7 cellular contexts compared by ENCODE assay signal in the genomic region with DNA sequence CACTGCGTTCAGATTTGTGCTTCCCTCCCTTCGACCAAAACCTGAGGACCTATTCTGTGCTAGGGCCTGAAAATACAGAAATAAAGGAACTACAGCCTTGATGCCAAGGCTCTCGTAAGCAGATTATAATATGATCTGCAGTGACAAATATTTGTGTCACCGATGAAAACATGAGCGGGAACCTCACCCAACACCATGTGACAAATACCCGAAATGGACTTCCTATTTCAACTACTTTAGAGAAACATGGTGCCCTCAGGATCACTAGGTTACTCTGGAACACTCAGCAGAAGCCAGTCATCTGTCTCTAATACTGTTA. TPM values are rescaled to one million over a fixed set of nuclear protein-coding genes. Genes with fewer than 3 reads are reported as not detected.
DNase-seq lines count a peak whose midpoint lies in the region; ATAC-seq, FAIRE-seq and TF ChIP-seq lines count a peak whose summit lies in the region.

No MANE protein-coding gene starts in this region.

- H2AFZ ChIP-seq in endothelial cell of umbilical vein (ENCODE audit: low read depth, low read length) (peak overlapping the region; percentile 97), neural progenitor cell (replicated peaks) (peak overlapping the region; percentile 86)

- intact Hi-C loops in Panc1 (cut with micrococcal nuclease; ENCODE audit: unreplicated experiment), result no loop called here
- intact Hi-C loops in endothelial cell of umbilical vein (cut with micrococcal nuclease), result loop anchor here (10.0 kb wide), 1 partner anchor 986 kb away; the partner anchor contains the start of gene CAMTA1

- peaks cover 29% of the 10 kb centered on the region for H3K4me1 Mint-ChIP-seq in neural progenitor cell

- in situ Hi-C loops in Panc1 (cut with HindIII; ENCODE audit: low pct_unique_long_range_greater_than_20kb, low sequenced_read_pairs), result no loop called here

- H3K36me3 ChIP-seq in Panc1 (ENCODE audit: control insufficient read depth, insufficient read depth, low read length), result peaks cover 10% of the 10 kb centered on the region
- H3K36me3 ChIP-seq in endothelial cell of umbilical vein (ENCODE audit: control insufficient read depth in 2 of 2, extremely low read depth in 1 of 2, insufficient read depth in 2 of 2, low read length in 2 of 2), result peaks cover 0 to 2% of the 10 kb centered on the region in 2 experiments
- H3K36me3 ChIP-seq in neural progenitor cell, result no peaks in the 10 kb centered on the region

- no peaks in the 10 kb centered on the region for H3K9me3 Mint-ChIP-seq in neural progenitor cell

- H3K4me2 ChIP-seq in endothelial cell of umbilical vein (ENCODE audit: insufficient read depth, low read length), result peak overlapping the region; percentile 76
- H3K4me2 ChIP-seq in neural progenitor cell, result peak overlapping the region; percentile 96

- peak overlapping the region; percentile 84 for H3K27ac ChIP-seq in Panc1 (ENCODE audit: low read length)
- H3K27ac ChIP-seq in endothelial cell of umbilical vein (ENCODE audit: insufficient read depth, low read depth, low read length), result no peak overlapping the region
- no peak overlapping the region for H3K27ac ChIP-seq in neural progenitor cell

- DNase-seq in Panc1 (ENCODE audit: low read depth, low spot score) (peak; percentile 10), endothelial cell of umbilical vein (ENCODE audit: low read depth, low spot score) (no peak), neural progenitor cell (ENCODE audit: low spot score) (no peak), NCI-H2107 (lab: John Stamatoyannopoulos, UW) (no peak), GM10248 (ENCODE audit: extremely low spot score) (no peak)

- H3K79me2 ChIP-seq in endothelial cell of umbilical vein (ENCODE audit: control insufficient read depth, insufficient read depth, low read length) (peaks cover 35% of the 10 kb centered on the region), neural progenitor cell (ENCODE audit: low read depth) (peaks cover 43% of the 10 kb centered on the region)

- H3K9ac ChIP-seq in endothelial cell of umbilical vein (replicated peaks; ENCODE audit: extremely low read depth, insufficient read depth, low read length), result no peak overlapping the region
- no peak overlapping the region for H3K9ac ChIP-seq in neural progenitor cell

- H3K9me3 ChIP-seq in Panc1 (ENCODE audit: control insufficient read depth, insufficient read depth, low read depth, low read length) (no peaks in the 10 kb centered on the region), endothelial cell of umbilical vein (replicated peaks; ENCODE audit: control insufficient read depth, insufficient read depth, low read length) (no peaks in the 10 kb centered on the region), neural progenitor cell (ENCODE audit: low read depth) (no peaks in the 10 kb centered on the region)

- H3K36me3 Mint-ChIP-seq in neural progenitor cell, result no peaks in the 10 kb centered on the region

- dilution Hi-C loops in endothelial cell of umbilical vein (cut with MboI; ENCODE audit: extremely low pct_ligation_motif_present, low sequenced_read_pairs), result no loop called here

- BruUV-seq in Panc1 (replicated peaks; lab: Mats Ljungman, UMichigan) (no TSS peak), endothelial cell of umbilical vein (replicated peaks; lab: Mats Ljungman, UMichigan) (TSS peak; percentile 34)

- no peaks in the 10 kb centered on the region for H3K27me3 Mint-ChIP-seq in neural progenitor cell (ENCODE audit: insufficient read depth, low read depth)

- H3K27ac Mint-ChIP-seq in neural progenitor cell, result no peak overlapping the region

- H3K4me3 ChIP-seq in Panc1 (ENCODE audit: low read depth in 2 of 2, low read length in 2 of 2) (peak overlapping the region; percentile 92 to 93), endothelial cell of umbilical vein (replicated peaks in 1 of 3; ENCODE audit: insufficient read depth in 1 of 3, low read depth in 1 of 3, low read length in 3 of 3) (peak overlapping the region; percentile 43 to 96 (median 64)), neural progenitor cell (peak overlapping the region; percentile 99)

- TF ChIP-seq CTCF in Panc1 (IDR thresholded peaks at IDR 0.05) (no peak), endothelial cell of umbilical vein (IDR thresholded peaks at IDR 0.05; ENCODE audit: extremely low read depth in 1 of 2, insufficient read depth in 1 of 2, low read depth in 1 of 2, low read length in 2 of 2) (no peak), neural progenitor cell (IDR thresholded peaks at IDR 0.05) (no peak), GM10248 (IDR thresholded peaks at IDR 0.05; ENCODE audit: control extremely low read depth, extremely low read depth, low read depth, missing control alignments) (no peak)

- H3F3A ChIP-seq in neural progenitor cell (ENCODE audit: low read depth), result peaks cover 10% of the 10 kb centered on the region

- FAIRE-seq in endothelial cell of umbilical vein (lab: Jason Lieb, UNC), result no peak

- no peaks in the 10 kb centered on the region for H3K9me1 ChIP-seq in endothelial cell of umbilical vein (replicated peaks; ENCODE audit: control insufficient read depth, extremely low read depth, insufficient read depth, low read length)

- POLR2A ChIA-PET in Panc1 (lab: Charles Lee), result no interaction called here
- POLR2A ChIA-PET in endothelial cell of umbilical vein (lab: Charles Lee), result no interaction called here
- POLR2A ChIA-PET in GM10248 (lab: Yijun Ruan, JAX), result no interaction called here

- H3K27me3 ChIP-seq in Panc1 (ENCODE audit: control insufficient read depth, insufficient read depth, low read length) (no peaks in the 10 kb centered on the region), endothelial cell of umbilical vein (ENCODE audit: control insufficient read depth in 2 of 2, insufficient read depth in 2 of 2, low read length in 2 of 2) (no peaks in the 10 kb centered on the region), neural progenitor cell (no peaks in the 10 kb centered on the region)

- ATAC-seq in GM21447 (IDR thresholded peaks at IDR 0.05; ENCODE audit: unreplicated experiment) (peak; percentile 16), Panc1 (peak; percentile 29), GM21619 (IDR thresholded peaks at IDR 0.05; ENCODE audit: unreplicated experiment) (no peak)

- CTCF ChIA-PET in Panc1 (lab: Charles Lee), result no interaction called here
- CTCF ChIA-PET in endothelial cell of umbilical vein (lab: Charles Lee), result interaction anchor here (1.0 to 1.8 kb wide), 2 partner anchors 101 to 103 kb away, joined by 3 to 7 read pairs; no protein-coding TSS in a partner anchor
- CTCF ChIA-PET in GM10248 (lab: Yijun Ruan, JAX), result interaction anchor here (1.7 to 3.3 kb wide), 2 partner anchors 17 to 18 kb away, joined by 5 to 31 read pairs; no protein-coding TSS in a partner anchor

- peak overlapping the region; percentile 90 for H3K4me3 Mint-ChIP-seq in neural progenitor cell

- TF ChIP-seq POLR2A in endothelial cell of umbilical vein (IDR thresholded peaks at IDR 0.05; ENCODE audit: low read depth, low read length), result no peak

- H4K20me1 ChIP-seq in endothelial cell of umbilical vein (replicated peaks; ENCODE audit: control insufficient read depth, extremely low read depth, insufficient read depth, low read length) (peaks cover 2% of the 10 kb centered on the region), neural progenitor cell (ENCODE audit: low read depth) (peaks cover 18% of the 10 kb centered on the region)

- H3K4me1 ChIP-seq in Panc1 (ENCODE audit: control insufficient read depth, insufficient read depth, low read length) (peaks cover 14% of the 10 kb centered on the region; the same call in 1 of the 2 replicates), endothelial cell of umbilical vein (ENCODE audit: control insufficient read depth, extremely low read depth, insufficient read depth, low read length) (peaks cover 12% of the 10 kb centered on the region), neural progenitor cell (peaks cover 23% of the 10 kb centered on the region)

TF ChIP-seq in endothelial cell of umbilical vein, 7 proteins besides CTCF, POLR2A, EP300 and RAD21 (continues in another document):
- no peak for TF ChIP-seq FOS (IDR thresholded peaks at IDR 0.05; ENCODE audit: borderline replicate concordance, insufficient read depth, low read length)
- TF ChIP-seq, protein P1, sequence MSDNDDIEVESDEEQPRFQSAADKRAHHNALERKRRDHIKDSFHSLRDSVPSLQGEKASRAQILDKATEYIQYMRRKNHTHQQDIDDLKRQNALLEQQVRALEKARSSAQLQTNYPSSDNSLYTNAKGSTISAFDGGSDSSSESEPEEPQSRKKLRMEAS (IDR thresholded peaks at IDR 0.05; ENCODE audit: insufficient read depth, insufficient read length), result no peak
- TF ChIP-seq POLR2AphosphoS5 (IDR thresholded peaks at IDR 0.05; ENCODE audit: insufficient read depth, low read depth, low read length), result no peak
- no peak for TF ChIP-seq JUN (IDR thresholded peaks at IDR 0.05; ENCODE audit: borderline replicate concordance, insufficient read depth, insufficient read length, low read depth)
- TF ChIP-seq EZH2 (IDR thresholded peaks at IDR 0.05; ENCODE audit: borderline replicate concordance, low read depth, low read length, severe bottlenecking), result no peak
- TF ChIP-seq MYC (IDR thresholded peaks at IDR 0.05; ENCODE audit: low read depth, low read length), result no peak

RNA-seq across cellular contexts. Expression of gene VAMP3, which starts 0.5 kb away (rescaled TPM):
- total RNA-seq in Panc1 (2021; ENCODE audit: unreplicated experiment) (106 TPM), endothelial cell of umbilical vein (137 and 148 TPM in 2 replicates), neural progenitor cell (ENCODE audit: low replicate concordance) (50.3 and 66.6 TPM in 2 replicates)
- polyA plus RNA-seq in Panc1 (2012; ENCODE audit: insufficient read length), result 59.8 TPM
- polyA plus RNA-seq in endothelial cell of umbilical vein, result 87.9 and 100 TPM in 2 replicates
- 125 TPM in 2 replicates for polyA plus RNA-seq in endothelial cell of umbilical vein (2011; cell fraction: cytosol; rRNA removed)
- 49.9 and 53.6 TPM in 2 replicates for polyA plus RNA-seq in endothelial cell of umbilical vein (2011; cell fraction: nucleus; rRNA removed)
- 135 and 149 TPM in 2 replicates for polyA plus RNA-seq in endothelial cell of umbilical vein (2012)
- polyA minus RNA-seq in endothelial cell of umbilical vein, result 93.3 and 99.7 TPM in 2 replicates
- 20.4 TPM for polyA minus RNA-seq in endothelial cell of umbilical vein (2011; cell fraction: cytosol; rRNA and poly(A)+ RNA removed)
- polyA minus RNA-seq in endothelial cell of umbilical vein (2011; cell fraction: nucleus; rRNA and poly(A)+ RNA removed), result 24.6 and 35.9 TPM in 2 replicates

RNA-seq across cellular contexts. Expression of gene PER3, which starts 13.5 kb away (rescaled TPM):
- total RNA-seq in Panc1 (2021; ENCODE audit: unreplicated experiment), result 17.0 TPM
- polyA plus RNA-seq in Panc1 (2012; ENCODE audit: insufficient read length), result 5.0 TPM
- total RNA-seq in endothelial cell of umbilical vein, result 2.6 and 3.6 TPM in 2 replicates
- polyA plus RNA-seq in endothelial cell of umbilical vein, result 2.3 and 2.5 TPM in 2 replicates
- 2.0 and 2.3 TPM in 2 replicates for polyA plus RNA-seq in endothelial cell of umbilical vein (2011; cell fraction: cytosol; rRNA removed)
- 4.1 and 5.2 TPM in 2 replicates for polyA plus RNA-seq in endothelial cell of umbilical vein (2011; cell fraction: nucleus; rRNA removed)
- polyA plus RNA-seq in endothelial cell of umbilical vein (2012), result 0.70 and 0.91 TPM in 2 replicates
- 5.4 and 6.0 TPM in 2 replicates for polyA minus RNA-seq in endothelial cell of umbilical vein
- polyA minus RNA-seq in endothelial cell of umbilical vein (2011; cell fraction: cytosol; rRNA and poly(A)+ RNA removed), result 1.5 TPM
- 5.1 and 5.6 TPM in 2 replicates for polyA minus RNA-seq in endothelial cell of umbilical vein (2011; cell fraction: nucleus; rRNA and poly(A)+ RNA removed)
- total RNA-seq in neural progenitor cell (ENCODE audit: low replicate concordance), result 3.6 and 6.1 TPM in 2 replicates
